In the genomic region with DNA sequence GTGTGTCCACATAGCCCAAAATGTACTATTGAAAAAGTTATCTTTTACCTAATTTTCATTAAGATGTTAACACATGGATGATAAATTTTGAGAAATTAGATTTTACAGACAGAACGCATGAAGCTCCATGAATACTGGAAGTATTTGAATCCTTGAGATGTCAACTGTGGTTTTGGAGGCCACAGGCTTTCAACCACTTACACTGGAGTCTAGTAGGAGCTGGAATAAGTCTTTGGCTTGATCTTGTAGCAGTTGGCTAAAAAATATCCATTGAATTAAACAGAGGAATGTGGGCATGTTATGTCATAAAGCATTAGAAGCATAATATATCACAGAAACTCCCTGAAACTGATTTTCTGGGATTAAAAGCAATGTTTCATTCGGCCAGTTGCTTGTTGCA, we compare ENCODE assay signal across 17 cellular contexts.
"Had no signal": no experiment of that assay in that cellular context is flagged by ENCODE, and none has a peak within 500 bp of the region (broad histone marks: within the 10 kb centered on the region; RNA-seq: fewer than 3 reads in every experiment).

No MANE protein-coding gene starts in this region.

- H3K9me3 ChIP-seq: left lung, SJCRH30, tibial artery had no signal

- H3K9me3 Mint-ChIP-seq: natural killer cell treated with Interleukin-12 subunit alpha and Interleukin-12 subunit beta and Interleukin-15 and Interleukin-18, amount 100 ng/mL, for 72 hours; stimulated activated effector memory CD8-positive, alpha-beta T cell treated with anti-CD3 and anti-CD28 coated beads, Interleukin-12 subunit alpha, Interleukin-12 subunit beta, amount 100 ng/mL, for 72 hours had no signal

- H3K27ac ChIP-seq: epithelial cell of prostate, left lung, SJCRH30, tibial artery had no signal

- H3K4me1 ChIP-seq: left lung, tibial artery had no signal

- H3K36me3 Mint-ChIP-seq: natural killer cell treated with Interleukin-12 subunit alpha and Interleukin-12 subunit beta and Interleukin-15 and Interleukin-18, amount 100 ng/mL, for 72 hours; stimulated activated effector memory CD8-positive, alpha-beta T cell treated with anti-CD3 and anti-CD28 coated beads, Interleukin-12 subunit alpha, Interleukin-12 subunit beta, amount 100 ng/mL, for 72 hours had no signal

- H3K27ac Mint-ChIP-seq: activated CD8-positive, alpha-beta memory T cell treated with anti-CD3 and anti-CD28 coated beads, Interleukin-2, amount 10 ng/mL, durations not matched to agents 7 days and 5 days; natural killer cell treated with Interleukin-12 subunit alpha and Interleukin-12 subunit beta and Interleukin-15 and Interleukin-18, amount 100 ng/mL, for 72 hours had no signal

- H3K36me3 ChIP-seq: left lung, SJCRH30, tibial artery had no signal

- ATAC-seq: activated CD4-positive, CD25-positive, alpha-beta regulatory T cell treated with anti-CD3 and anti-CD28 coated beads, Interleukin-2, amount 50 U/mL, for 24 hours; activated CD8-positive, alpha-beta memory T cell treated with anti-CD3 and anti-CD28 coated beads, Interleukin-2, amount 10 ng/mL, durations not matched to agents 7 days and 5 days; left lung; natural killer cell treated with Interleukin-12 subunit alpha and Interleukin-12 subunit beta and Interleukin-15 and Interleukin-18, amount 100 ng/mL, for 72 hours; stimulated activated effector memory CD8-positive, alpha-beta T cell treated with anti-CD3 and anti-CD28 coated beads, Interleukin-12 subunit alpha, Interleukin-12 subunit beta, amount 100 ng/mL, for 72 hours had no signal

- DNase-seq: activated CD4-positive, alpha-beta T cell treated with anti-CD3 and anti-CD28 coated beads, Interleukin-2, amount 50 U/mL, for 4 hours; activated CD8-positive, alpha-beta memory T cell treated with anti-CD3 and anti-CD28 coated beads, Interleukin-2, amount 10 ng/mL, durations not matched to agents 7 days and 5 days; activated naive CD4-positive, alpha-beta T cell; activated T-cell treated with anti-CD3 and anti-CD28 coated beads, Interleukin-2, amount 50 U/mL, for 48 hours; dermis blood vessel endothelial cell; hippocampal formation; kidney; left lung; mammary epithelial cell; retina; SJCRH30; T-helper 9 cell; tibial artery had no signal

- H3K4me3 Mint-ChIP-seq: activated CD8-positive, alpha-beta memory T cell treated with anti-CD3 and anti-CD28 coated beads, Interleukin-2, amount 10 ng/mL, durations not matched to agents 7 days and 5 days; natural killer cell treated with Interleukin-12 subunit alpha and Interleukin-12 subunit beta and Interleukin-15 and Interleukin-18, amount 100 ng/mL, for 72 hours; stimulated activated effector memory CD8-positive, alpha-beta T cell treated with anti-CD3 and anti-CD28 coated beads, Interleukin-12 subunit alpha, Interleukin-12 subunit beta, amount 100 ng/mL, for 72 hours had no signal

- H3K4me3 ChIP-seq: left lung, SJCRH30, tibial artery had no signal

- H3K27me3 Mint-ChIP-seq: activated CD8-positive, alpha-beta memory T cell treated with anti-CD3 and anti-CD28 coated beads, Interleukin-2, amount 10 ng/mL, durations not matched to agents 7 days and 5 days; natural killer cell treated with Interleukin-12 subunit alpha and Interleukin-12 subunit beta and Interleukin-15 and Interleukin-18, amount 100 ng/mL, for 72 hours had no signal

- H3K27me3 ChIP-seq: left lung, SJCRH30, tibial artery had no signal
